In genomic region chr1:2313651-2314296, GRCh38 we compare ENCODE assay signal across 8 cellular contexts.
DNase-seq lines count a peak whose midpoint lies in the region; FAIRE-seq and TF ChIP-seq lines count a peak whose summit lies in the region.
"Had no signal": no experiment of that assay in that cellular context is flagged by ENCODE, and none has a peak within 500 bp of the region (broad histone marks: within the 10 kb centered on the region; RNA-seq: fewer than 3 reads in every experiment).

No MANE protein-coding gene starts in this region.

- H3K4me2 ChIP-seq in astrocyte (ENCODE audit: low read length) (peak overlapping the region; percentile 81), keratinocyte (ENCODE audit: control insufficient read depth, extremely low read depth, insufficient read depth, low read depth, low read length) (peak overlapping the region; percentile 37)

- H3K36me3 ChIP-seq in HUES64 (ENCODE audit: insufficient read depth, low read length) (peaks cover 6% of the 10 kb centered on the region), astrocyte (ENCODE audit: insufficient read depth, low read length) (no peaks in the 10 kb centered on the region), keratinocyte (ENCODE audit: control insufficient read depth in 2 of 2, extremely low read depth in 1 of 2, insufficient read depth in 2 of 2, low read length in 2 of 2) (no peaks in the 10 kb centered on the region)

- H3K27ac ChIP-seq in HUES64 (ENCODE audit: low read depth, low read length) (peak overlapping the region; percentile 94), astrocyte (ENCODE audit: low read depth, low read length) (peak overlapping the region; percentile 33), keratinocyte (ENCODE audit: control insufficient read depth, insufficient read depth, low read length) (no peak overlapping the region), substantia nigra (ENCODE audit: low read depth, low read length, poor library complexity, severe bottlenecking) (peak overlapping the region; percentile 42)

- dilution Hi-C loops in keratinocyte (cut with MboI; ENCODE audit: extremely low pct_ligation_motif_present, low sequenced_read_pairs): no loop called here

- H3K79me2 ChIP-seq in astrocyte (ENCODE audit: insufficient read depth, low read length): peaks cover 14% of the 10 kb centered on the region
- H3K79me2 ChIP-seq in keratinocyte (ENCODE audit: control insufficient read depth, insufficient read depth, low read length): no peaks in the 10 kb centered on the region

- H3K4me3 ChIP-seq in HUES64 (ENCODE audit: low read length) (peak overlapping the region; percentile 40), astrocyte (ENCODE audit: insufficient read depth, low read depth, low read length) (peak overlapping the region; percentile 28), keratinocyte (ENCODE audit: control insufficient read depth in 2 of 3, extremely low read depth in 1 of 3, insufficient read depth in 2 of 3, low read depth in 1 of 3, low read length in 3 of 3) (peak overlapping the region in 2 of 3 experiments; percentile 43 to 46)

- TF ChIP-seq CTCF in astrocyte (IDR thresholded peaks at IDR 0.05; ENCODE audit: insufficient read depth, low read depth, low read length) (no peak), keratinocyte (optimal IDR thresholded peaks at IDR 0.05 in 1 of 3, IDR thresholded peaks at IDR 0.05 in 1 of 3, conservative IDR thresholded peaks at IDR 0.05 in 1 of 3; ENCODE audit: extremely low read depth in 1 of 3, insufficient read depth in 2 of 3, low read length in 3 of 3) (no peak)

- no peak for FAIRE-seq in astrocyte (lab: Jason Lieb, UNC)
- FAIRE-seq in keratinocyte (lab: Jason Lieb, UNC): no peak
- FAIRE-seq: colon had no signal

- H3K4me1 ChIP-seq in HUES64 (ENCODE audit: insufficient read depth, low read length) (peaks cover 23% of the 10 kb centered on the region), astrocyte (ENCODE audit: insufficient read depth, low read length) (peaks cover 12% of the 10 kb centered on the region), keratinocyte (ENCODE audit: control insufficient read depth, extremely low read depth, insufficient read depth, low read length) (no peaks in the 10 kb centered on the region)

- DNase-seq in astrocyte (ENCODE audit: low read depth): no peak
- DNase-seq in keratinocyte (ENCODE audit: low read depth, low spot score): no peak
- no peak for DNase-seq in substantia nigra (lab: John Stamatoyannopoulos, UW)
- no peak for DNase-seq in dedifferentiated amniotic fluid mesenchymal stem cell (ENCODE audit: extremely low spot score)
- DNase-seq in NCI-H526 (lab: John Stamatoyannopoulos, UW): no peak
- no peak for DNase-seq in activated CD4-positive, alpha-beta T cell treated with anti-CD3 and anti-CD28 coated beads, Interleukin-2, amount 50 U/mL, for 4 hours

- no peaks in the 10 kb centered on the region for H3K9me3 Mint-ChIP-seq in astrocyte (ENCODE audit: unreplicated experiment)

- H3K4me3 Mint-ChIP-seq in astrocyte (ENCODE audit: unreplicated experiment): no peak overlapping the region

- H3K36me3 Mint-ChIP-seq in astrocyte (ENCODE audit: low read depth, unreplicated experiment): no peaks in the 10 kb centered on the region

- H2AFZ ChIP-seq in astrocyte (ENCODE audit: low read depth, low read length) (no peak overlapping the region), keratinocyte (ENCODE audit: control insufficient read depth, low read length) (no peak overlapping the region)

- H3K27me3 Mint-ChIP-seq in astrocyte (ENCODE audit: low read depth, unreplicated experiment): no peaks in the 10 kb centered on the region

- H4K20me1 ChIP-seq in astrocyte (ENCODE audit: insufficient read depth, low read length) (peaks cover 13% of the 10 kb centered on the region), keratinocyte (ENCODE audit: control insufficient read depth, extremely low read depth, insufficient read depth, low read length) (no peaks in the 10 kb centered on the region)

- H3K9me3 ChIP-seq in HUES64 (ENCODE audit: insufficient read depth, low read depth, low read length) (no peaks in the 10 kb centered on the region), astrocyte (ENCODE audit: insufficient read depth, low read depth, low read length) (no peaks in the 10 kb centered on the region), keratinocyte (ENCODE audit: control insufficient read depth, low read depth, low read length) (no peaks in the 10 kb centered on the region)

- H3K27ac Mint-ChIP-seq in astrocyte (ENCODE audit: unreplicated experiment): no peak overlapping the region

- H3K27me3 ChIP-seq in HUES64 (ENCODE audit: insufficient read depth, low read length): no peaks in the 10 kb centered on the region
- H3K27me3 ChIP-seq in astrocyte (ENCODE audit: insufficient read depth, low read length): no peaks in the 10 kb centered on the region
- no peaks in the 10 kb centered on the region for H3K27me3 ChIP-seq in keratinocyte (ENCODE audit: control insufficient read depth, extremely low read depth, insufficient read depth, low read length)

- H3K9ac ChIP-seq in HUES64 (ENCODE audit: low read depth, low read length) (peak overlapping the region; percentile 59), astrocyte (ENCODE audit: low read length) (peak overlapping the region; percentile 68), keratinocyte (ENCODE audit: control insufficient read depth, extremely low read depth, insufficient read depth, low read length) (peak overlapping the region; percentile 28)

- peaks cover 4% of the 10 kb centered on the region for H3K4me1 Mint-ChIP-seq in astrocyte (ENCODE audit: low read depth, unreplicated experiment)

- WGBS in HUES64: 57% methylated on average over 20 of the region's 20 CpGs

- no peaks in the 10 kb centered on the region for H3K9me1 ChIP-seq in keratinocyte (ENCODE audit: control insufficient read depth, extremely low read depth, insufficient read depth, low read length)
